ENCODE assay signal across 20 cellular contexts in genomic region chr4:45855857-45856256, GRCh38.
"Had no signal": no experiment of that assay in that cellular context is flagged by ENCODE, and none has a peak within 500 bp of the region (broad histone marks: within the 10 kb centered on the region; RNA-seq: fewer than 3 reads in every experiment).

No MANE protein-coding gene starts in this region.

- DNase-seq: Kasumi-1, MM.1S, NCI-H1092 treated with DMSO at 0.1 percent for 48 hours, NCI-H1436, NCI-H187, NCI-H2029, NCI-H2081 treated with DMSO at 0.1 percent for 48 hours, NCI-H2171, NCI-H226, NCI-H446 treated with DMSO at 0.1 percent for 48 hours, NCI-H510A treated with DMSO at 0.1 percent for 48 hours, NCI-H526 treated with DMSO at 0.1 percent for 48 hours, NCI-H748 treated with DMSO at 0.1 percent for 48 hours, PC-3, SHP77, SK-N-SH, SW 1271 had no signal

- H3K4me2 ChIP-seq: KMS-11, SK-N-SH had no signal

- H3K9ac ChIP-seq: KMS-11, SK-N-SH had no signal

- H3K27ac ChIP-seq: KMS-11, RWPE1 had no signal

- H3K9me3 ChIP-seq: SK-N-SH had no signal

- ATAC-seq: Panc1, PC-3 had no signal
